Comparison of ENCODE assay signal across 25 cellular contexts in the genomic region with DNA sequence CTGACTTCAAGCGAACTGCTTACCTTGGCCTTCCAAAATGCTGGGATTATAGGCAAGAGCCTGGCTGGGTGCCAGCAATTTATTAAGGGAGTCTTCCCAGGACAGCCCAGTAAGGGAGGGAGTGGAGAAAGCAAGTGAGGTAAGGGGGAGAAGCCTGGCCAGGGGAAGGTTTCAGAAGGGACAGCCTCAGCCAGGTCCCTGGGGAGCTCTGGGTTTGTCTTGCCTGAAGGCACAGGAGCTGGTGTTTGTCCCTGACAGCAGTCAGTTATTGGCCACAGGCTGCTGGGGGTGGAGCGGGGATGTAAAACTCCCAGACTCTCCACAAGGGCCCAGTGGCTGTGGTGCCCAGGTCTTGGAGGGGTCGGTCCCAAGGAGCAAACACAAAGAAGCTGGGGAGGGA. TPM values are rescaled to one million over a fixed set of nuclear protein-coding genes. Genes with fewer than 3 reads are reported as not detected.
DNase-seq lines count a peak whose midpoint lies in the region; ATAC-seq, FAIRE-seq and TF ChIP-seq lines count a peak whose summit lies in the region.
"Had no signal": no experiment of that assay in that cellular context is flagged by ENCODE, and none has a peak within 500 bp of the region (broad histone marks: within the 10 kb centered on the region; RNA-seq: fewer than 3 reads in every experiment).

No MANE protein-coding gene starts in this region.

- H3K27me3 ChIP-seq in K562 (ENCODE audit: control insufficient read depth in 2 of 2, insufficient read depth in 2 of 2, low read length in 2 of 2) (no peaks in the 10 kb centered on the region), spleen (replicated peaks in 1 of 7) (no peaks in the 10 kb centered on the region)

- in situ Hi-C loops in K562 (cut with MboI): no loop called here

- H3K9me3 Mint-ChIP-seq in activated naive CD8-positive, alpha-beta T cell treated with anti-CD3 and anti-CD28 coated beads, Interleukin-2, amount 50 U/mL, for 24 hours: no peaks in the 10 kb centered on the region
- no peaks in the 10 kb centered on the region for H3K9me3 Mint-ChIP-seq in activated CD4-positive, alpha-beta memory T cell treated with anti-CD3 and anti-CD28 coated beads for 36 hours
- H3K9me3 Mint-ChIP-seq: activated naive CD4-positive, alpha-beta T cell treated with anti-CD3 and anti-CD28 coated beads, Interleukin-2, amount 50 U/mL, for 24 hours; immature natural killer cell; neural crest cell had no signal

- no peak overlapping the region for H3K27ac Mint-ChIP-seq in activated naive CD8-positive, alpha-beta T cell treated with anti-CD3 and anti-CD28 coated beads, Interleukin-2, amount 50 U/mL, for 24 hours
- no peak overlapping the region for H3K27ac Mint-ChIP-seq in activated CD4-positive, alpha-beta memory T cell treated with anti-CD3 and anti-CD28 coated beads for 36 hours
- H3K27ac Mint-ChIP-seq: activated naive CD4-positive, alpha-beta T cell treated with anti-CD3 and anti-CD28 coated beads, Interleukin-2, amount 50 U/mL, for 24 hours; immature natural killer cell had no signal

- DNase-seq in DMS 273 (lab: John Stamatoyannopoulos, UW; ENCODE audit: unreplicated experiment): peak; percentile 30
- no peak for DNase-seq in DMS 273 treated with DMSO at 0.1 percent for 48 hours (lab: John Stamatoyannopoulos, UW)
- peak; percentile 78 for DNase-seq in NCI-H69 (lab: John Stamatoyannopoulos, UW)
- no peak for DNase-seq in K562 (ENCODE audit: extremely low read depth in 1 of 4, low spot score in 3 of 4)
- DNase-seq in spleen: peak; percentile 54
- no peak for DNase-seq in activated naive CD8-positive, alpha-beta T cell treated with anti-CD3 and anti-CD28 coated beads, Interleukin-2, amount 50 U/mL, for 24 hours
- DNase-seq in activated CD4-positive, alpha-beta memory T cell treated with anti-CD3 and anti-CD28 coated beads for 36 hours: no peak
- DNase-seq in GM12891 (ENCODE audit: insufficient read length, low spot score): no peak
- DNase-seq: activated T-cell treated with anti-CD3 and anti-CD28 coated beads, Interleukin-2, amount 50 U/mL, for 48 hours; GM23248; immature natural killer cell; left lung; midbrain; NCI-H1417; NCI-H524 treated with DMSO at 0.1 percent for 48 hours; small intestine; stimulated activated CD4-positive, alpha-beta T cell treated with anti-CD3 and anti-CD28 coated beads, Interleukin-4, amount 100 ng/mL, for 1 hour; stimulated activated naive CD4-positive, alpha-beta T cell; SW 1271 had no signal

- BruUV-seq in K562 (replicated peaks; lab: Mats Ljungman, UMichigan): no TSS peak

- H3K4me3 ChIP-seq in K562 (no peak overlapping the region), spleen (no peak overlapping the region)
- H3K4me3 ChIP-seq: GM23248, left lung, thoracic aorta had no signal

- H3K27ac ChIP-seq in K562 (ENCODE audit: extremely low read depth, low read depth, low read length): no peak overlapping the region
- no peak overlapping the region for H3K27ac ChIP-seq in spleen
- H3K27ac ChIP-seq: 22Rv1, GM23248, left lung had no signal

- no peaks in the 10 kb centered on the region for H3K9me3 ChIP-seq in K562 (replicated peaks; ENCODE audit: control insufficient read depth, insufficient read depth, low read depth, low read length)
- H3K9me3 ChIP-seq in spleen: no peaks in the 10 kb centered on the region
- H3K9me3 ChIP-seq: left lung, thoracic aorta had no signal

- H3K36me3 Mint-ChIP-seq in activated naive CD8-positive, alpha-beta T cell treated with anti-CD3 and anti-CD28 coated beads, Interleukin-2, amount 50 U/mL, for 24 hours (ENCODE audit: low read depth): no peaks in the 10 kb centered on the region
- no peaks in the 10 kb centered on the region for H3K36me3 Mint-ChIP-seq in activated CD4-positive, alpha-beta memory T cell treated with anti-CD3 and anti-CD28 coated beads for 36 hours
- H3K36me3 Mint-ChIP-seq: activated naive CD4-positive, alpha-beta T cell treated with anti-CD3 and anti-CD28 coated beads, Interleukin-2, amount 50 U/mL, for 24 hours; immature natural killer cell had no signal

- no peak for ATAC-seq in K562
- ATAC-seq in activated naive CD8-positive, alpha-beta T cell treated with anti-CD3 and anti-CD28 coated beads, Interleukin-2, amount 50 U/mL, for 24 hours: no peak
- ATAC-seq: activated CD4-positive, CD25-positive, alpha-beta regulatory T cell treated with anti-CD3 and anti-CD28 coated beads, Interleukin-2, amount 50 U/mL, for 24 hours; left lung; Right ventricle myocardium inferior had no signal

- POLR2A ChIA-PET in K562 (lab: Yijun Ruan, JAX): no interaction called here
- POLR2A ChIA-PET in activated CD4-positive, alpha-beta memory T cell treated with anti-CD3 and anti-CD28 coated beads for 36 hours (lab: Charles Lee): no interaction called here

- no peaks in the 10 kb centered on the region for H3K9me1 ChIP-seq in K562 (ENCODE audit: control insufficient read depth, insufficient read depth, low read length)

- H3K79me2 ChIP-seq in K562 (ENCODE audit: control insufficient read depth, insufficient read depth, low read length): no peaks in the 10 kb centered on the region

- no peak for TF ChIP-seq EP300 in K562 (IDR thresholded peaks at IDR 0.05; ENCODE audit: low read length)

- peaks cover 4% of the 10 kb centered on the region for H3K4me1 Mint-ChIP-seq in activated naive CD8-positive, alpha-beta T cell treated with anti-CD3 and anti-CD28 coated beads, Interleukin-2, amount 50 U/mL, for 24 hours
- H3K4me1 Mint-ChIP-seq in activated CD4-positive, alpha-beta memory T cell treated with anti-CD3 and anti-CD28 coated beads for 36 hours (ENCODE audit: low read depth): peaks cover 4% of the 10 kb centered on the region
- H3K4me1 Mint-ChIP-seq: immature natural killer cell had no signal

- H3K4me3 Mint-ChIP-seq in activated naive CD8-positive, alpha-beta T cell treated with anti-CD3 and anti-CD28 coated beads, Interleukin-2, amount 50 U/mL, for 24 hours: no peak overlapping the region
- H3K4me3 Mint-ChIP-seq in activated CD4-positive, alpha-beta memory T cell treated with anti-CD3 and anti-CD28 coated beads for 36 hours: no peak overlapping the region
- H3K4me3 Mint-ChIP-seq: activated naive CD4-positive, alpha-beta T cell treated with anti-CD3 and anti-CD28 coated beads, Interleukin-2, amount 50 U/mL, for 24 hours; immature natural killer cell; neural crest cell had no signal

- H3K9ac ChIP-seq in K562 (ENCODE audit: insufficient read depth in 1 of 2, low read depth in 2 of 2, low read length in 2 of 2): peak overlapping the region in 1 of 2 experiments; percentile 59; a peak in 1 of 4 replicates
- H3K9ac ChIP-seq: GM23248 had no signal

- CTCF ChIA-PET in K562 (lab: Yijun Ruan, JAX; ENCODE audit: low intra/inter-chr PET ratio): no interaction called here
- CTCF ChIA-PET in activated CD4-positive, alpha-beta memory T cell treated with anti-CD3 and anti-CD28 coated beads for 36 hours (lab: Charles Lee): interaction anchor here (0.7 kb wide), 1 partner anchor 221 kb away, joined by 3 read pairs; no protein-coding TSS in a partner anchor

- H3K4me1 ChIP-seq in K562 (replicated peaks in 1 of 2; ENCODE audit: control insufficient read depth in 2 of 2, insufficient read depth in 2 of 2, low read length in 2 of 2) (peaks cover 18 to 23% of the 10 kb centered on the region in 2 experiments), spleen (no peaks in the 10 kb centered on the region)
- H3K4me1 ChIP-seq: left lung had no signal

- TF ChIP-seq POLR2A in K562 (conservative IDR thresholded peaks at IDR 0.05) (no peak), spleen (IDR thresholded peaks at IDR 0.05) (no peak), GM12891 (IDR thresholded peaks at IDR 0.05; ENCODE audit: low read depth, low read length) (no peak)

- H3K27me3 Mint-ChIP-seq in activated naive CD8-positive, alpha-beta T cell treated with anti-CD3 and anti-CD28 coated beads, Interleukin-2, amount 50 U/mL, for 24 hours: no peaks in the 10 kb centered on the region
- H3K27me3 Mint-ChIP-seq in activated CD4-positive, alpha-beta memory T cell treated with anti-CD3 and anti-CD28 coated beads for 36 hours: peaks cover 3% of the 10 kb centered on the region
- H3K27me3 Mint-ChIP-seq: activated naive CD4-positive, alpha-beta T cell treated with anti-CD3 and anti-CD28 coated beads, Interleukin-2, amount 50 U/mL, for 24 hours had no signal

- 49% methylated on average over 3 of the region's 3 CpGs for WGBS in K562 (ENCODE audit: insufficient coverage, low coverage, missing lambda C conversion rate)
- 81 to 97% (median 89%) methylated on average over 3 of the region's 3 CpGs for WGBS in spleen, 5 donors

- H3K36me3 ChIP-seq in K562 (ENCODE audit: control insufficient read depth, insufficient read depth, low read length): no peaks in the 10 kb centered on the region
- H3K36me3 ChIP-seq in spleen: no peaks in the 10 kb centered on the region
- H3K36me3 ChIP-seq: left lung, thoracic aorta had no signal

- H4K20me1 ChIP-seq in K562 (replicated peaks; ENCODE audit: control insufficient read depth, insufficient read depth, low read length): no peaks in the 10 kb centered on the region

- no peak for TF ChIP-seq RAD21 in K562 (CRISPR knock-in tag; conservative IDR thresholded peaks at IDR 0.05 in 1 of 2, IDR thresholded peaks at IDR 0.05 in 1 of 2)

- H2AFZ ChIP-seq in K562 (ENCODE audit: low read depth, low read length): peak overlapping the region; percentile 4; the same call in 1 of the 2 replicates
- H2AFZ ChIP-seq: GM23248 had no signal

- FAIRE-seq in K562 (lab: Jason Lieb, UNC) (no peak), GM12891 (lab: Jason Lieb, UNC) (no peak)
- FAIRE-seq: small intestine had no signal

- intact Hi-C loops in K562 (cut with micrococcal nuclease): no loop called here
- intact Hi-C loops in spleen (cut with DNase I; ENCODE audit: low total_unique reads): no loop called here
- intact Hi-C loops in activated CD4-positive, alpha-beta memory T cell treated with anti-CD3 and anti-CD28 coated beads for 36 hours (cut with micrococcal nuclease): no loop called here

- TF ChIP-seq CTCF in K562 (IDR thresholded peaks at IDR 0.05 in 2 of 3, conservative IDR thresholded peaks at IDR 0.05 in 1 of 3; ENCODE audit: insufficient read depth in 2 of 3, low read depth in 1 of 3, low read length in 3 of 3): no peak
- no peak for TF ChIP-seq CTCF in spleen (IDR thresholded peaks at IDR 0.05 in 8 of 11, conservative IDR thresholded peaks at IDR 0.05 in 3 of 11)

- H3K4me2 ChIP-seq in K562 (ENCODE audit: insufficient read depth, low read length): no peak overlapping the region

RNA-seq across cellular contexts. Expression of a gene that starts 33.0 kb away (rescaled TPM):
- 51.7 and 78.6 TPM in 2 replicates for total RNA-seq in K562 (2011; cell fraction: chromatin; rRNA removed; ENCODE audit: low replicate concordance)
- total RNA-seq in K562 (2011; cell fraction: nucleolus; rRNA removed): 37.6 and 51.9 TPM in 2 replicates
- 53.8 and 71.8 TPM in 2 replicates for total RNA-seq in K562 (2011; cell fraction: nucleoplasm; rRNA removed)
- total RNA-seq in K562 (2014; rRNA removed): 5.2 and 6.4 TPM in 2 replicates
- total RNA-seq in K562 (2014; rRNA removed; fragmentation: Illumina TruSeq; extraction: Trizol): 5.5 and 6.5 TPM in 2 replicates
- total RNA-seq in K562 (2015; rRNA removed; fragmentation: Illumina TruSeq; extraction: Trizol): 5.0 and 5.1 TPM in 2 replicates
- total RNA-seq in K562 (2021): 13.9 and 16.4 TPM in 2 replicates
- 13.9 and 14.5 TPM in 2 replicates for polyA plus RNA-seq in K562 (2011; rRNA removed)
- polyA plus RNA-seq in K562 (2011; cell fraction: cytosol; rRNA removed): 15.2 and 15.5 TPM in 2 replicates
- 13.1 and 19.9 TPM in 2 replicates for polyA plus RNA-seq in K562 (2011; cell fraction: nucleus; rRNA removed)
- 10.4 and 16.8 TPM in 2 replicates for polyA plus RNA-seq in K562 (2012)
- 9.8 and 11.2 TPM in 2 replicates for polyA plus RNA-seq in K562 (2014; fragmentation: Illumina TruSeq; extraction: Trizol)
- 1 to 10 TPM; 3.9 to 4.8 TPM for polyA plus RNA-seq in K562 (2014; fragmentation: Nextera tagmentation; extraction: Ambion mirVana)
- polyA plus RNA-seq in K562 (2014; rRNA removed): 5.1 and 6.0 TPM in 2 replicates
- polyA minus RNA-seq in K562 (2011; rRNA and poly(A)+ RNA removed): 18.4 and 20.2 TPM in 2 replicates
- polyA minus RNA-seq in K562 (2011; cell fraction: cytosol; rRNA and poly(A)+ RNA removed): 19.9 and 20.8 TPM in 2 replicates
- polyA minus RNA-seq in K562 (2011; cell fraction: nucleus; rRNA and poly(A)+ RNA removed): 7.9 and 14.8 TPM in 2 replicates
- 1 to 10 TPM; 1.0 to 3.6 (median 3.0) TPM for total RNA-seq in spleen
- under 1 TPM; 0.15 to 0.80 (median 0.18) TPM for polyA plus RNA-seq in spleen
- total RNA-seq in activated CD4-positive, alpha-beta memory T cell treated with anti-CD3 and anti-CD28 coated beads for 36 hours: under 1 TPM; 0.48 to 0.53 TPM
- 0.01 TPM for polyA plus RNA-seq in GM12891 (2012; ENCODE audit: low read depth, missing spikeins)
- total RNA-seq: neural crest cell had no signal

RNA-seq across cellular contexts. Expression of a gene that starts 46.9 kb away (rescaled TPM):
- 17.6 and 30.8 TPM in 2 replicates for total RNA-seq in K562 (2011; cell fraction: chromatin; rRNA removed; ENCODE audit: low replicate concordance)
- total RNA-seq in K562 (2011; cell fraction: nucleolus; rRNA removed): 39.3 and 69.5 TPM in 2 replicates
- 34.5 and 58.6 TPM in 2 replicates for total RNA-seq in K562 (2011; cell fraction: nucleoplasm; rRNA removed)
- total RNA-seq in K562 (2014; rRNA removed) (23.6 and 24.7 TPM in 2 replicates), K562 (2014; rRNA removed; fragmentation: Illumina TruSeq; extraction: Trizol) (6.8 and 9.5 TPM in 2 replicates), K562 (2015; rRNA removed; fragmentation: Illumina TruSeq; extraction: Trizol) (3.7 and 4.1 TPM in 2 replicates), K562 (2021) (33.2 and 46.5 TPM in 2 replicates), spleen (1 to 10 TPM in 3 of 7 donors, under 1 TPM in 3, not detected in 1; 0.76 to 1.7 (median 1.0) TPM)
- polyA plus RNA-seq in K562 (2011; rRNA removed) (17.0 and 32.4 TPM in 2 replicates), K562 (2014; fragmentation: Illumina TruSeq; extraction: Trizol) (8.4 and 12.6 TPM in 2 replicates), K562 (2014; fragmentation: Nextera tagmentation; extraction: Ambion mirVana) (1 to 10 TPM; 2.2 to 2.6 TPM), K562 (2014; rRNA removed) (18.9 and 24.6 TPM in 2 replicates), spleen (under 1 TPM; 0.26 to 0.99 (median 0.54) TPM)
- 23.8 and 166 TPM in 2 replicates for polyA plus RNA-seq in K562 (2011; cell fraction: cytosol; rRNA removed)
- polyA plus RNA-seq in K562 (2011; cell fraction: nucleus; rRNA removed): 20.8 and 52.4 TPM in 2 replicates
- 15.6 and 28.2 TPM in 2 replicates for polyA plus RNA-seq in K562 (2012)
- polyA minus RNA-seq in K562 (2011; rRNA and poly(A)+ RNA removed): 5.0 and 12.8 TPM in 2 replicates
- polyA minus RNA-seq in K562 (2011; cell fraction: cytosol; rRNA and poly(A)+ RNA removed): 36.2 and 47.6 TPM in 2 replicates
- 8.7 and 12.8 TPM in 2 replicates for polyA minus RNA-seq in K562 (2011; cell fraction: nucleus; rRNA and poly(A)+ RNA removed)
- not detected for total RNA-seq in activated CD4-positive, alpha-beta memory T cell treated with anti-CD3 and anti-CD28 coated beads for 36 hours
- polyA plus RNA-seq in GM12891 (2012; ENCODE audit: low read depth, missing spikeins): not detected
- polyA plus RNA-seq: immature natural killer cell had no signal

Comparison
In these comparisons a context has a peak if more than half of its experiments do, and no peak if none do; other contexts are left out.
1. DNase-seq: peak in DMS 273 (single experiment), NCI-H69 (single experiment) and spleen (single experiment); none in DMS 273 treated with DMSO at 0.1 percent for 48 hours (single experiment), K562 (0 of 4), activated naive CD8-positive, alpha-beta T cell treated with anti-CD3 and anti-CD28 coated beads, Interleukin-2, amount 50 U/mL, for 24 hours (single experiment), activated CD4-positive, alpha-beta memory T cell treated with anti-CD3 and anti-CD28 coated beads for 36 hours (single experiment) and GM12891 (single experiment).